In genomic region chr2:52686935-52687334, GRCh38 we compare ENCODE assay signal across 18 cellular contexts.
"Had no signal": no experiment of that assay in that cellular context is flagged by ENCODE, and none has a peak within 500 bp of the region (broad histone marks: within the 10 kb centered on the region; RNA-seq: fewer than 3 reads in every experiment).

No MANE protein-coding gene starts in this region.

- DNase-seq: activated CD4-positive, alpha-beta memory T cell treated with anti-CD3 and anti-CD28 coated beads for 36 hours; activated CD4-positive, alpha-beta T cell treated with anti-CD3 and anti-CD28 coated beads for 48 hours; activated naive CD4-positive, alpha-beta T cell treated with Interleukin-2 at 50 U/mL for 16 hours; activated naive CD8-positive, alpha-beta T cell treated with anti-CD3 and anti-CD28 coated beads for 36 hours; activated T-cell treated with anti-CD3 and anti-CD28 coated beads, Interleukin-2, amount 50 U/mL, for 48 hours; effector CD4-positive, alpha-beta T cell; erythroblast; gastrocnemius medialis; hypothalamus; left colon; mesendoderm; mucosa of descending colon; nephron progenitor cell; small intestine; transverse colon had no signal

- H3K4me1 ChIP-seq: gastrocnemius medialis, parathyroid adenoma, transverse colon had no signal

- H3K36me3 ChIP-seq: gastrocnemius medialis, transverse colon had no signal

- H3K9me3 ChIP-seq: gastrocnemius medialis had no signal

- H3K27ac ChIP-seq: gastrocnemius medialis, parathyroid adenoma, transverse colon had no signal

- H3K4me3 ChIP-seq: gastrocnemius medialis, mucosa of descending colon, transverse colon had no signal

- H3K79me2 ChIP-seq: parathyroid adenoma had no signal

- H3K27me3 ChIP-seq: gastrocnemius medialis, transverse colon had no signal

- H2AFZ ChIP-seq: parathyroid adenoma had no signal

- ATAC-seq: gastrocnemius medialis; left colon; mucosa of descending colon; sciatic nerve; stimulated activated memory B cell treated with anti-CD40 and anti-IgM and Interleukin-4, amounts not matched to agents 10 μg/mL and 1 μg/mL and 100 μg/mL, for 72 hours had no signal

- H3K9ac ChIP-seq: parathyroid adenoma had no signal
